ENCODE assay signal across 20 cellular contexts in genomic region chr5:179302499-179303185, GRCh38. TPM values are rescaled to one million over a fixed set of nuclear protein-coding genes. Genes with fewer than 3 reads are reported as not detected.
DNase-seq lines count a peak whose midpoint lies in the region; ATAC-seq, FAIRE-seq and TF ChIP-seq lines count a peak whose summit lies in the region.
"Had no signal": no experiment of that assay in that cellular context is flagged by ENCODE, and none has a peak within 500 bp of the region (broad histone marks: within the 10 kb centered on the region; RNA-seq: fewer than 3 reads in every experiment).

No MANE protein-coding gene starts in this region.

- H3K27ac ChIP-seq in GM23248: peak overlapping the region; percentile 96
- H3K27ac ChIP-seq in kidney (ENCODE audit: low read depth in 2 of 2, low read length in 2 of 2): no peak overlapping the region
- H3K27ac ChIP-seq in spleen: peak overlapping the region in 1 of 8 donors; percentile 31
- H3K27ac ChIP-seq: hepatocyte had no signal

- no peak overlapping the region for H3K4me2 ChIP-seq in GM23248 (ENCODE audit: unreplicated experiment)
- H3K4me2 ChIP-seq: hepatocyte had no signal

- H3K27me3 ChIP-seq in GM23248 (replicated peaks; ENCODE audit: insufficient read depth): no peaks in the 10 kb centered on the region
- H3K27me3 ChIP-seq in spleen (replicated peaks in 1 of 7): peaks cover 0 to 6% (median 0%) of the 10 kb centered on the region in 7 donors
- H3K27me3 ChIP-seq: hepatocyte had no signal

- peaks cover 91% of the 10 kb centered on the region for H3K79me2 ChIP-seq in GM23248 (ENCODE audit: insufficient read depth)

- no peak for DNase-seq in GM23248
- DNase-seq in NB4 (ENCODE audit: low read depth): peak; percentile 68
- DNase-seq in kidney: peak; percentile 50
- peak; percentile 70 for DNase-seq in spleen
- DNase-seq in T-helper 9 cell: no peak
- DNase-seq in NCI-H2171 (lab: John Stamatoyannopoulos, UW): no peak
- DNase-seq: activated CD4-positive, CD25-positive, alpha-beta regulatory T cell treated with anti-CD3 and anti-CD28 coated beads, Interleukin-2, amount 50 U/mL, for 72 hours; cortex of kidney; DND-41; GOT3; NCI-H82; stimulated activated CD4-positive, alpha-beta T cell treated with anti-CD3 and anti-CD28 coated beads, Interleukin-12 subunit alpha, Interleukin-12 subunit beta, amount 100 ng/mL, for 4 hours; stimulated activated CD8-positive, alpha-beta memory T cell treated with anti-CD3 and anti-CD28 coated beads, Interleukin-4, amount 100 ng/mL, for 48 hours; substantia nigra had no signal

- no peak overlapping the region for H2AFZ ChIP-seq in GM23248
- H2AFZ ChIP-seq: hepatocyte had no signal

- H3K4me3 ChIP-seq in GM23248 (no peak overlapping the region), NB4 (ENCODE audit: low read depth, low read length) (no peak overlapping the region), kidney (ENCODE audit: low read length in 2 of 2) (no peak overlapping the region), spleen (no peak overlapping the region)
- H3K4me3 ChIP-seq: hepatocyte had no signal

- FAIRE-seq in kidney (lab: Jason Lieb, UNC): no peak
- FAIRE-seq: endometrium had no signal

- WGBS in GM23248 (ENCODE audit: low coverage in 1 of 2, low lambda C conversion rate in 2 of 2, missing lambda C conversion rate in 2 of 2), 2 experiments: 84% methylated on average over 9 to 13 of the region's 13 CpGs
- 58 to 73% (median 65%) methylated on average over 13 of the region's 13 CpGs for WGBS in spleen, 5 donors

- intact Hi-C loops in kidney (cut with DNase I): no loop called here
- intact Hi-C loops in spleen (cut with DNase I; ENCODE audit: low total_unique reads): no loop called here

- H3K36me3 ChIP-seq in GM23248 (ENCODE audit: low read depth) (no peaks in the 10 kb centered on the region), kidney (ENCODE audit: control insufficient read depth in 1 of 2, insufficient read depth in 2 of 2, low read length in 2 of 2) (no peaks in the 10 kb centered on the region), spleen (no peaks in the 10 kb centered on the region)

- no peak for TF ChIP-seq CTCF in NB4 (IDR thresholded peaks at IDR 0.05; ENCODE audit: low read depth, low read length)
- no peak for TF ChIP-seq CTCF in kidney (IDR thresholded peaks at IDR 0.05; ENCODE audit: borderline replicate concordance, extremely low read depth, insufficient read depth)
- no peak for TF ChIP-seq CTCF in spleen (IDR thresholded peaks at IDR 0.05 in 8 of 11, conservative IDR thresholded peaks at IDR 0.05 in 3 of 11)

- H3F3A ChIP-seq in GM23248 (ENCODE audit: insufficient read depth): peaks cover 48% of the 10 kb centered on the region

- TF ChIP-seq POLR2A in NB4 (IDR thresholded peaks at IDR 0.05; ENCODE audit: extremely low read depth, insufficient read length) (no peak), spleen (IDR thresholded peaks at IDR 0.05) (no peak)

- no peak for ATAC-seq in GM21619 (IDR thresholded peaks at IDR 0.05; ENCODE audit: unreplicated experiment)
- ATAC-seq: naive thymus-derived CD8-positive, alpha-beta T cell had no signal

- H3K4me1 ChIP-seq in GM23248 (ENCODE audit: insufficient read depth) (peaks cover 47% of the 10 kb centered on the region), kidney (ENCODE audit: control insufficient read depth in 1 of 2, insufficient read depth in 1 of 2, low read depth in 1 of 2, low read length in 2 of 2) (no peaks in the 10 kb centered on the region), spleen (peaks cover 0 to 29% (median 5%) of the 10 kb centered on the region in 6 donors)

- H3K9me3 ChIP-seq in GM23248 (ENCODE audit: low read depth) (no peaks in the 10 kb centered on the region), kidney (ENCODE audit: control insufficient read depth in 1 of 2, low read length in 2 of 2) (peaks cover 0 to 15% of the 10 kb centered on the region in 2 donors), spleen (peaks cover 0 to 50% (median 42%) of the 10 kb centered on the region in 8 donors)

- H3K9ac ChIP-seq in GM23248 (peak overlapping the region; percentile 82; the same call in 1 of the 2 replicates), kidney (ENCODE audit: low read length in 2 of 2) (no peak overlapping the region)

- H4K20me1 ChIP-seq in GM23248 (ENCODE audit: insufficient read depth): no peaks in the 10 kb centered on the region

- H3K9me2 ChIP-seq in GM23248 (ENCODE audit: insufficient read depth): no peaks in the 10 kb centered on the region

- in situ Hi-C loops in GM23248 (cut with MboI): no loop called here

RNA-seq across cellular contexts. Expression of gene ADAMTS2, which starts 42.6 kb away (rescaled TPM):
- total RNA-seq in GM23248 (2014; rRNA removed; shearing (Covaris generic)): 132 and 141 TPM in 2 replicates
- 61.3 and 62.0 TPM in 2 replicates for polyA plus RNA-seq in GM23248 (2016; fragmentation: Nextera tagmentation; extraction: Ambion mirVana)
- total RNA-seq in kidney: 13.6 TPM
- polyA plus RNA-seq in kidney (ENCODE audit: insufficient read depth, low read depth, low replicate concordance): 2.0 TPM
- 100 to 1,000 TPM in 1 of 7 donors, 10 to 100 TPM in 6; 44.0 to 101 (median 64.5) TPM for total RNA-seq in spleen
- 10 to 100 TPM in 1 of 3 donors, 1 to 10 TPM in 2; 4.0 to 16.8 (median 4.4) TPM for polyA plus RNA-seq in spleen
- total RNA-seq: activated T-helper 1 cell treated with anti-CD3 and anti-CD28 coated beads, Interleukin-12 subunit alpha, Interleukin-12 subunit beta, Interleukin-2, Interleukin-4 antibody, amounts not matched to agents 30 ng/mL and 10 ng/mL and 1 ng/mL, durations not matched to agents 14 hours and 24 hours and 36 hours; naive thymus-derived CD8-positive, alpha-beta T cell; SK-MEL-5 had no signal

Comparison
In these comparisons a context has a peak if more than half of its experiments do, and no peak if none do; other contexts are left out.
1. DNase-seq: peak in NB4 (single experiment), kidney (single experiment) and spleen (single experiment); none in GM23248 (single experiment), T-helper 9 cell (single experiment) and NCI-H2171 (single experiment).